ENCODE assay signal across 25 cellular contexts in genomic region chr7:70919491-70920073, GRCh38.
"Had no signal": no experiment of that assay in that cellular context is flagged by ENCODE, and none has a peak within 500 bp of the region (broad histone marks: within the 10 kb centered on the region; RNA-seq: fewer than 3 reads in every experiment).

No MANE protein-coding gene starts in this region.

- H3K36me3 ChIP-seq: breast epithelium, esophagus squamous epithelium, gastrocnemius medialis, neutrophil, pancreas, thyroid gland had no signal

- H3K4me1 ChIP-seq: breast epithelium, esophagus squamous epithelium, gastrocnemius medialis, pancreas, thyroid gland had no signal

- FAIRE-seq: keratinocyte, pancreas had no signal

- DNase-seq: activated B cell treated with CpG ODN at 0.5 μM for 24 hours; activated CD4-positive, alpha-beta T cell treated with anti-CD3 and anti-CD28 coated beads for 36 hours; activated CD4-positive, alpha-beta T cell treated with anti-CD3 and anti-CD28 coated beads, Interleukin-2, amount 50 U/mL, for 4 hours; activated CD8-positive, alpha-beta memory T cell treated with anti-CD3 and anti-CD28 coated beads for 24 hours; activated CD8-positive, alpha-beta memory T cell treated with anti-CD3 and anti-CD28 coated beads, Interleukin-2, amount 50 U/mL, for 4 hours; activated naive CD4-positive, alpha-beta T cell; activated naive CD8-positive, alpha-beta T cell treated with anti-CD3 and anti-CD28 coated beads for 36 hours; activated T-cell treated with anti-CD3 and anti-CD28 coated beads, Interleukin-2, amount 50 U/mL, for 24 hours; esophagus squamous epithelium; gastrocnemius medialis; left colon; pancreas; right cardiac atrium; stimulated activated CD4-positive, alpha-beta T cell treated with anti-CD3 and anti-CD28 coated beads, Interleukin-12 subunit alpha, Interleukin-12 subunit beta, amount 100 ng/mL, for 4 hours; stimulated activated CD4-positive, alpha-beta T cell treated with anti-CD3 and anti-CD28 coated beads, Interleukin-4, amount 100 ng/mL, for 4 hours; stimulated activated naive CD8-positive, alpha-beta T cell treated with anti-CD3 and anti-CD28 coated beads, Interleukin-15, Interleukin-2, amounts not matched to agents 100 U/mL and 50 U/mL, for 24 hours; T-helper 1 cell; thyroid gland had no signal

- ATAC-seq: activated CD4-positive, alpha-beta T cell treated with anti-CD3 and anti-CD28 coated beads for 36 hours; activated T-helper 17 cell treated with anti-CD3 and anti-CD28 coated beads, Interleukin-2, amount 50 U/mL, for 72 hours; gastrocnemius medialis; left colon; natural killer cell treated with Interleukin-12 subunit alpha and Interleukin-12 subunit beta and Interleukin-15 and Interleukin-18, amount 100 ng/mL, for 72 hours; pancreas; right cardiac atrium; stimulated activated naive CD8-positive, alpha-beta T cell treated with anti-CD3 and anti-CD28 coated beads, Interleukin-15, Interleukin-2, amounts not matched to agents 100 U/mL and 50 U/mL, for 24 hours had no signal

- H3K4me3 ChIP-seq: breast epithelium, coronary artery, esophagus squamous epithelium, gastrocnemius medialis, lung, pancreas, thyroid gland had no signal

- H3K9me3 ChIP-seq: breast epithelium, esophagus squamous epithelium, gastrocnemius medialis, neutrophil, pancreas, thyroid gland had no signal

- H3K27me3 ChIP-seq: breast epithelium, esophagus squamous epithelium, gastrocnemius medialis, neutrophil, pancreas, thyroid gland had no signal

- H3K27ac ChIP-seq: breast epithelium, coronary artery, esophagus squamous epithelium, gastrocnemius medialis, neutrophil, pancreas, thyroid gland had no signal
